In the genomic region with DNA sequence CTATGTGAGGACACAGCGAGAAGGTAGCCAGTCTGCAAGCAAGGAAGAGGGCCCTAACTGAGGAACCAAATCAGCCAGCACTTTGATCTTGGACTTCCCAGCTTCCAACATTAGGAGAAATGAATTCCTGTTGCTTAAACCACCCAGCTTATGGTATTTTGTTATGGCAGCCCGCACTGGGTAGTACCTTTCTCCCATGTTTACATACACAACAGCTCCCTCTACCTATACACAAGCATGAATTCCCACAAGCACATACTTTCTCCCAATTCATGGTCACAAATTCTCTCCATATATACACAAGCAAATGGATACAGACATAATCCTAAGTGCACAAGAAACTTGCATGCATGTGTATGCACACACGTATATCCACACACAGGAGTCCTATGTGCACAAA, we compare ENCODE assay signal across 18 cellular contexts. TPM values are rescaled to one million over a fixed set of nuclear protein-coding genes. Genes with fewer than 3 reads are reported as not detected.
DNase-seq lines count a peak whose midpoint lies in the region; ATAC-seq and TF ChIP-seq lines count a peak whose summit lies in the region.
"Had no signal": no experiment of that assay in that cellular context is flagged by ENCODE, and none has a peak within 500 bp of the region (broad histone marks: within the 10 kb centered on the region; RNA-seq: fewer than 3 reads in every experiment).

No MANE protein-coding gene starts in this region.

- H3K27ac Mint-ChIP-seq in CD4-positive, alpha-beta T cell, result peak overlapping the region; percentile 88
- H3K27ac Mint-ChIP-seq in effector memory CD8-positive, alpha-beta T cell, result peak overlapping the region; percentile 36 to 82
- H3K27ac Mint-ChIP-seq: nephron progenitor cell, progenitor cell of endocrine pancreas had no signal

- peaks cover 70% of the 10 kb centered on the region for H3K36me3 Mint-ChIP-seq in CD4-positive, alpha-beta T cell (ENCODE audit: low read depth)
- H3K36me3 Mint-ChIP-seq in effector memory CD8-positive, alpha-beta T cell (ENCODE audit: insufficient read depth), result peaks cover 63% of the 10 kb centered on the region

- intact Hi-C loops in CD4-positive, alpha-beta T cell (cut with DNase I, micrococcal nuclease), result loop anchor here in 1 of 2 experiments (2.0 to 10.0 kb wide), 2 partner anchors 19 to 135 kb away; a partner anchor contains a TSS
- intact Hi-C loops in PC-3 (cut with micrococcal nuclease), result no loop called here

- CTCF ChIA-PET in CD4-positive, alpha-beta T cell (lab: Charles Lee), result interaction anchor here (1.0 to 4.5 kb wide), 5 partner anchors 13 to 134 kb away, joined by 3 to 32 read pairs (median 3); a partner anchor contains a TSS
- CTCF ChIA-PET in PC-3 (lab: Charles Lee), result no interaction called here

- H3K9me3 Mint-ChIP-seq in CD4-positive, alpha-beta T cell, result no peaks in the 10 kb centered on the region
- H3K9me3 Mint-ChIP-seq in effector memory CD8-positive, alpha-beta T cell, result no peaks in the 10 kb centered on the region
- H3K9me3 Mint-ChIP-seq: nephron progenitor cell had no signal

- no peak for DNase-seq in CD4-positive, alpha-beta T cell
- no peak for DNase-seq in PC-3
- DNase-seq in effector memory CD8-positive, alpha-beta T cell, result no peak
- no peak for DNase-seq in NCI-H345 treated with DMSO at 0.1 percent for 48 hours (lab: John Stamatoyannopoulos, UW; ENCODE audit: unreplicated experiment)
- DNase-seq in KBM-7, result no peak
- no peak for DNase-seq in SKM-1 treated with dmso at 0.1 percent for 144 hours (lab: John Stamatoyannopoulos, UW; ENCODE audit: unreplicated experiment)
- DNase-seq: activated gamma-delta T cell treated with Interleukin-2 at 50 U/mL for 16 hours, AML-193, colonic mucosa, DMS 273 treated with DMSO at 0.1 percent for 48 hours, GF-D8, nephron progenitor cell had no signal

- no peak overlapping the region for H2AFZ ChIP-seq in PC-3 (ENCODE audit: low read length)
- H2AFZ ChIP-seq: hepatocyte had no signal

- H3K9me2 ChIP-seq in PC-3 (replicated peaks; ENCODE audit: low read length), result no peaks in the 10 kb centered on the region

- H3K79me2 ChIP-seq in PC-3 (ENCODE audit: low read length), result no peaks in the 10 kb centered on the region
- H3K79me2 ChIP-seq: hepatocyte had no signal

- no peak for TF ChIP-seq CTCF in CD4-positive, alpha-beta T cell (IDR thresholded peaks at IDR 0.05)
- 0 out of 2 replicates have a peak, but pooled peaks have one; percentile 14 for TF ChIP-seq CTCF in PC-3 (conservative IDR thresholded peaks at IDR 0.05; ENCODE audit: low read depth, low read length)

- H3K27ac ChIP-seq in BLaER1 (peak overlapping the region; percentile 62), PC-3 (ENCODE audit: low read length) (no peak overlapping the region)
- H3K27ac ChIP-seq in CD4-positive, alpha-beta T cell (ENCODE audit: low read depth, low read length), result peak overlapping the region; percentile 63
- H3K27ac ChIP-seq: colonic mucosa, hepatocyte, SK-N-MC, thoracic aorta had no signal

- H4K20me1 ChIP-seq in BLaER1 (no peaks in the 10 kb centered on the region), PC-3 (ENCODE audit: low read length) (no peaks in the 10 kb centered on the region)

- H3K4me3 ChIP-seq in BLaER1 (peak overlapping the region; percentile 46), PC-3 (ENCODE audit: low read length) (no peak overlapping the region)
- H3K4me3 ChIP-seq: colonic mucosa, hepatocyte, Peyer's patch, SK-N-MC, thoracic aorta had no signal

- no TSS peak for BruUV-seq in PC-3 (replicated peaks; lab: Mats Ljungman, UMichigan)

- POLR2A ChIA-PET in CD4-positive, alpha-beta T cell (lab: Charles Lee), result interaction anchor here (1.2 to 5.0 kb wide), 7 partner anchors 9 to 120 kb away, joined by 5 to 53 read pairs (median 18); a partner anchor contains a TSS
- POLR2A ChIA-PET in PC-3 (lab: Charles Lee; ENCODE audit: unreplicated experiment), result interaction anchor here (0.5 kb wide), 1 partner anchor 83 kb away, joined by 5 read pairs; no protein-coding TSS in a partner anchor

- H3K4me2 ChIP-seq in BLaER1 (peak overlapping the region; percentile 91), PC-3 (ENCODE audit: low read length) (no peak overlapping the region)
- H3K4me2 ChIP-seq: hepatocyte had no signal

- peaks cover 56% of the 10 kb centered on the region for H3K4me1 ChIP-seq in BLaER1
- H3K4me1 ChIP-seq in PC-3 (ENCODE audit: insufficient read depth, low read length), result peaks cover 10% of the 10 kb centered on the region

- H3F3A ChIP-seq in PC-3 (ENCODE audit: low read length, unreplicated experiment), result no peaks in the 10 kb centered on the region

- H3K27me3 ChIP-seq in BLaER1 (no peaks in the 10 kb centered on the region), PC-3 (ENCODE audit: low read length) (no peaks in the 10 kb centered on the region)
- H3K27me3 ChIP-seq in CD4-positive, alpha-beta T cell (ENCODE audit: control insufficient read depth, insufficient read depth, low read length), result no peaks in the 10 kb centered on the region
- H3K27me3 ChIP-seq: colonic mucosa, Peyer's patch had no signal

- peaks cover 81% of the 10 kb centered on the region for H3K4me1 Mint-ChIP-seq in CD4-positive, alpha-beta T cell (ENCODE audit: low read depth)
- H3K4me1 Mint-ChIP-seq in effector memory CD8-positive, alpha-beta T cell (ENCODE audit: low read depth in 2 of 2), result peaks cover 42 to 60% of the 10 kb centered on the region in 2 donors

- H3K9ac ChIP-seq in BLaER1 (no peak overlapping the region), PC-3 (ENCODE audit: low read length) (no peak overlapping the region)

- H3K27me3 Mint-ChIP-seq in CD4-positive, alpha-beta T cell, result no peaks in the 10 kb centered on the region
- H3K27me3 Mint-ChIP-seq in effector memory CD8-positive, alpha-beta T cell, result no peaks in the 10 kb centered on the region

- H3K4me3 Mint-ChIP-seq in CD4-positive, alpha-beta T cell, result peak overlapping the region; percentile 64
- H3K4me3 Mint-ChIP-seq in effector memory CD8-positive, alpha-beta T cell, result peak overlapping the region; percentile 58 to 72
- H3K4me3 Mint-ChIP-seq: nephron progenitor cell had no signal

- H3K9me3 ChIP-seq in BLaER1 (no peaks in the 10 kb centered on the region), PC-3 (ENCODE audit: low read length) (no peaks in the 10 kb centered on the region)
- H3K9me3 ChIP-seq in CD4-positive, alpha-beta T cell (ENCODE audit: control insufficient read depth, low read length), result no peaks in the 10 kb centered on the region
- H3K9me3 ChIP-seq: colonic mucosa, Peyer's patch, thoracic aorta had no signal

- no peak for ATAC-seq in CD4-positive, alpha-beta T cell (ENCODE audit: poor library complexity)
- ATAC-seq in PC-3, result no peak
- no peak for ATAC-seq in effector memory CD8-positive, alpha-beta T cell (replicated peaks)

- in situ Hi-C loops in KBM-7 (cut with MboI; ENCODE audit: low pct_unique_long_range_greater_than_20kb, low sequenced_read_pairs), result no loop called here

- H3K36me3 ChIP-seq in BLaER1, result peaks cover 9% of the 10 kb centered on the region; the same call in 1 of the 2 replicates
- no peaks in the 10 kb centered on the region for H3K36me3 ChIP-seq in PC-3 (ENCODE audit: low read depth, low read length)
- H3K36me3 ChIP-seq: colonic mucosa, Peyer's patch, thoracic aorta had no signal

RNA-seq across cellular contexts. Expression of a gene that starts 7.4 kb away (rescaled TPM):
- total RNA-seq in CD4-positive, alpha-beta T cell, result 100 to 1,000 TPM; 166 to 180 TPM
- total RNA-seq in PC-3 (2014; rRNA removed), result 1.9 and 3.4 TPM in 2 replicates

RNA-seq across cellular contexts. Expression of a gene that starts 19.0 kb away (rescaled TPM):
- 10 to 100 TPM; 56.7 to 57.3 TPM for total RNA-seq in CD4-positive, alpha-beta T cell
- 21.5 and 23.8 TPM in 2 replicates for total RNA-seq in PC-3 (2014; rRNA removed)

RNA-seq across cellular contexts. Expression of a gene that starts 19.2 kb away (rescaled TPM):
- total RNA-seq in CD4-positive, alpha-beta T cell, result 10 to 100 TPM; 24.4 to 24.7 TPM
- 12.3 and 12.8 TPM in 2 replicates for total RNA-seq in PC-3 (2014; rRNA removed)

RNA-seq across cellular contexts. Expression of a gene that starts 32.3 kb away (rescaled TPM):
- total RNA-seq in CD4-positive, alpha-beta T cell, result 10 to 100 TPM; 14.0 to 15.8 TPM
- 62.0 and 73.5 TPM in 2 replicates for total RNA-seq in PC-3 (2014; rRNA removed)

Comparison
In these comparisons a context has a peak if more than half of its experiments do, and no peak if none do; other contexts are left out.
1. RNA of a gene that starts 7.4 kb away (total RNA-seq): 166 to 180 TPM in CD4-positive, alpha-beta T cell; 1.9 to 3.4 TPM in PC-3; every median in the first group is over 10 times any median in the second.